Comparison of ENCODE assay signal across 18 cellular contexts in the genomic region with DNA sequence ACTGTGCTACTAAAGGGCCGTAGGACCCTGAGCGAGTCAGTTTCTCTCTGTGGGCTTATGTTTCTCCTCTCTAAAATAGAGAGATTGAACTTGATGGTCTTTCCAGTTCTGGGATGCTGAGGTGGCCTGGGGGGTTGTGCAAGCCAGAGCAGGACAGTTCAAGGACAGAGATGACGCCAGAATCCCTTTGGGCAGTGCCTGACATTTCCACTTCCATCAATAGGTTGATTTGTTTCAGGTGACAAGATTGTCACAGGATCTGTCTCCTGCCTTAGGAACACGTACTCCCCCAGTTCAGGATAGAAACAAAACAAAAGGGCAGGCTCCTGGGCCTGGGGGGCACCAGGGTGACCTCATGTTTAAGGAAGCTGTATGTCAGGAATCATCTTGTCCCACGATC.
"Had no signal": no experiment of that assay in that cellular context is flagged by ENCODE, and none has a peak within 500 bp of the region (broad histone marks: within the 10 kb centered on the region; RNA-seq: fewer than 3 reads in every experiment).

No MANE protein-coding gene starts in this region.

- H3K36me3 ChIP-seq: esophagus squamous epithelium, gastroesophageal sphincter, neutrophil, sigmoid colon, suprapubic skin, thyroid gland, upper lobe of left lung, uterus had no signal

- H3K4me1 ChIP-seq: gastroesophageal sphincter, suprapubic skin, thyroid gland, uterus had no signal

- H3K27me3 ChIP-seq: neutrophil, suprapubic skin, thyroid gland, upper lobe of left lung, uterus had no signal

- DNase-seq: esophagus squamous epithelium; foreskin fibroblast; glutamatergic neuron; left ventricle myocardium superior; mucosa of descending colon; naive thymus-derived CD8-positive, alpha-beta T cell; psoas muscle; retina; sigmoid colon; stimulated activated CD4-positive, alpha-beta T cell treated with anti-CD3 and anti-CD28 coated beads, Interleukin-2, amount 100 ng/mL, for 24 hours; stimulated activated naive CD4-positive, alpha-beta T cell treated with Interleukin-2 at 50 U/mL for 16 hours; thyroid gland; upper lobe of left lung; uterus had no signal

- H3K9me3 ChIP-seq: esophagus squamous epithelium, gastroesophageal sphincter, mucosa of descending colon, neutrophil, psoas muscle, sigmoid colon, suprapubic skin, thyroid gland, upper lobe of left lung, uterus had no signal

- ATAC-seq: gastroesophageal sphincter; mucosa of descending colon; naive thymus-derived CD8-positive, alpha-beta T cell had no signal

- H3K27ac ChIP-seq: esophagus squamous epithelium, gastroesophageal sphincter, neutrophil, psoas muscle, sigmoid colon, skin epidermis, suprapubic skin, thyroid gland, upper lobe of left lung, uterus had no signal

- H3K4me3 ChIP-seq: esophagus squamous epithelium, gastroesophageal sphincter, mucosa of descending colon, psoas muscle, sigmoid colon, skin epidermis, suprapubic skin, thyroid gland, upper lobe of left lung, uterus had no signal
